Comparison of ENCODE assay signal across 8 cellular contexts in genomic region chr4:48778431-48779094, GRCh38. TPM values are rescaled to one million over a fixed set of nuclear protein-coding genes. Genes with fewer than 3 reads are reported as not detected.
DNase-seq lines count a peak whose midpoint lies in the region; FAIRE-seq and TF ChIP-seq lines count a peak whose summit lies in the region.

No MANE protein-coding gene starts in this region.

- FAIRE-seq in RCC 7860 (lab: Jason Lieb, UNC): peak; percentile 25

- no peaks in the 10 kb centered on the region for H3K9me3 ChIP-seq in neural progenitor cell (ENCODE audit: low read depth)

- peak overlapping the region; percentile 94 for H3K4me2 ChIP-seq in neural progenitor cell

- no peak overlapping the region for H2AFZ ChIP-seq in neural progenitor cell (replicated peaks)

- no peak for DNase-seq in activated naive CD4-positive, alpha-beta T cell treated with anti-CD3 and anti-CD28 coated beads for 36 hours
- DNase-seq in activated naive CD4-positive, alpha-beta T cell (lab: John Stamatoyannopoulos, UW): no peak
- DNase-seq in RCC 7860 (ENCODE audit: low spot score) (no peak), endothelial cell (ENCODE audit: low spot score) (no peak), neural progenitor cell (ENCODE audit: low spot score) (no peak), NCI-H187 treated with DMSO at 0.1 percent for 48 hours (lab: John Stamatoyannopoulos, UW) (no peak), DMS79 (lab: John Stamatoyannopoulos, UW) (no peak), GM10266 (ENCODE audit: extremely low spot score) (no peak)

- H3K36me3 ChIP-seq in neural progenitor cell: no peaks in the 10 kb centered on the region

- peak overlapping the region; percentile 92 for H3K4me3 Mint-ChIP-seq in activated naive CD4-positive, alpha-beta T cell treated with anti-CD3 and anti-CD28 coated beads for 36 hours
- H3K4me3 Mint-ChIP-seq in endothelial cell (ENCODE audit: unreplicated experiment) (peak overlapping the region; percentile 99), neural progenitor cell (peak overlapping the region; percentile 96)

- CTCF ChIA-PET in activated naive CD4-positive, alpha-beta T cell treated with anti-CD3 and anti-CD28 coated beads for 36 hours (lab: Charles Lee): interaction anchor here (0.8 to 4.6 kb wide), 3 partner anchors 28 to 200 kb away, joined by 3 to 22 read pairs (median 3); no protein-coding TSS in a partner anchor

- H3K27me3 ChIP-seq in neural progenitor cell: no peaks in the 10 kb centered on the region

- peaks cover 48% of the 10 kb centered on the region for H3F3A ChIP-seq in neural progenitor cell (ENCODE audit: low read depth)

- H3K9ac ChIP-seq in neural progenitor cell: peak overlapping the region; percentile 92

- peaks cover 52% of the 10 kb centered on the region for H3K4me1 Mint-ChIP-seq in activated naive CD4-positive, alpha-beta T cell treated with anti-CD3 and anti-CD28 coated beads for 36 hours (ENCODE audit: low read depth)
- H3K4me1 Mint-ChIP-seq in endothelial cell (ENCODE audit: unreplicated experiment) (peaks cover 43% of the 10 kb centered on the region), neural progenitor cell (peaks cover 43% of the 10 kb centered on the region)

- H3K27me3 Mint-ChIP-seq in activated naive CD4-positive, alpha-beta T cell treated with anti-CD3 and anti-CD28 coated beads for 36 hours (ENCODE audit: low read depth): no peaks in the 10 kb centered on the region
- H3K27me3 Mint-ChIP-seq in endothelial cell (ENCODE audit: unreplicated experiment): peaks cover 13% of the 10 kb centered on the region
- peaks cover 7% of the 10 kb centered on the region for H3K27me3 Mint-ChIP-seq in neural progenitor cell (ENCODE audit: insufficient read depth, low read depth)

- H3K9me3 Mint-ChIP-seq in activated naive CD4-positive, alpha-beta T cell treated with anti-CD3 and anti-CD28 coated beads for 36 hours: no peaks in the 10 kb centered on the region
- H3K9me3 Mint-ChIP-seq in endothelial cell (ENCODE audit: unreplicated experiment) (no peaks in the 10 kb centered on the region), neural progenitor cell (no peaks in the 10 kb centered on the region)

- intact Hi-C loops in activated naive CD4-positive, alpha-beta T cell treated with anti-CD3 and anti-CD28 coated beads for 36 hours (cut with micrococcal nuclease): loop anchor here (5.0 kb wide), 1 partner anchor 51 kb away; no protein-coding TSS in a partner anchor

- H3K36me3 Mint-ChIP-seq in activated naive CD4-positive, alpha-beta T cell treated with anti-CD3 and anti-CD28 coated beads for 36 hours (ENCODE audit: low read depth): peaks cover 1% of the 10 kb centered on the region
- H3K36me3 Mint-ChIP-seq in endothelial cell (ENCODE audit: low read depth, unreplicated experiment) (peaks cover 14% of the 10 kb centered on the region), neural progenitor cell (peaks cover 7% of the 10 kb centered on the region)

- H3K27ac Mint-ChIP-seq in activated naive CD4-positive, alpha-beta T cell treated with anti-CD3 and anti-CD28 coated beads for 36 hours: peak overlapping the region; percentile 83
- H3K27ac Mint-ChIP-seq in endothelial cell (ENCODE audit: unreplicated experiment) (peak overlapping the region; percentile 96), neural progenitor cell (peak overlapping the region; percentile 97)

- no peak for TF ChIP-seq CTCF in endothelial cell (IDR thresholded peaks at IDR 0.05; ENCODE audit: unreplicated experiment)
- TF ChIP-seq CTCF in neural progenitor cell (IDR thresholded peaks at IDR 0.05): no peak
- no peak for TF ChIP-seq CTCF in GM10266 (IDR thresholded peaks at IDR 0.05; ENCODE audit: control insufficient read depth, insufficient read depth, low read depth, missing control alignments)

- peak overlapping the region; percentile 99 for H3K4me3 ChIP-seq in neural progenitor cell

- H3K27ac ChIP-seq in neural progenitor cell: peak overlapping the region; percentile 98

- peaks cover 59% of the 10 kb centered on the region for H3K79me2 ChIP-seq in neural progenitor cell (ENCODE audit: low read depth)

- H3K4me1 ChIP-seq in neural progenitor cell: peaks cover 42% of the 10 kb centered on the region

- peaks cover 54% of the 10 kb centered on the region for H4K20me1 ChIP-seq in neural progenitor cell (ENCODE audit: low read depth)

RNA-seq across cellular contexts. Expression of gene FRYL, which starts 1.5 kb away (rescaled TPM):
- total RNA-seq in activated naive CD4-positive, alpha-beta T cell treated with anti-CD3 and anti-CD28 coated beads for 36 hours: 10 to 100 TPM; 44.8 to 54.2 TPM
- total RNA-seq in endothelial cell (ENCODE audit: unreplicated experiment) (93.3 TPM), neural progenitor cell (ENCODE audit: low replicate concordance) (62.8 and 70.5 TPM in 2 replicates)

RNA-seq across cellular contexts. Expression of gene OCIAD1, which starts 52.3 kb away (rescaled TPM):
- 10 to 100 TPM; 91.9 to 99.0 TPM for total RNA-seq in activated naive CD4-positive, alpha-beta T cell treated with anti-CD3 and anti-CD28 coated beads for 36 hours
- total RNA-seq in endothelial cell (ENCODE audit: unreplicated experiment): 121 TPM
- 162 and 260 TPM in 2 replicates for total RNA-seq in neural progenitor cell (ENCODE audit: low replicate concordance)
